Comparison of ENCODE assay signal across 9 cellular contexts in genomic region chr2:134515137-134515536, GRCh38.
"Had no signal": no experiment of that assay in that cellular context is flagged by ENCODE, and none has a peak within 500 bp of the region (broad histone marks: within the 10 kb centered on the region; RNA-seq: fewer than 3 reads in every experiment).

No MANE protein-coding gene starts in this region.

- H3K4me1 ChIP-seq: HAP-1 had no signal

- H3K9me3 ChIP-seq: HAP-1 had no signal

- H3K27ac Mint-ChIP-seq: GM23338, HFFc6 had no signal

- H3K4me3 Mint-ChIP-seq: GM23338, HFFc6 had no signal

- H2AFZ ChIP-seq: GM23338 had no signal

- H3K9me3 Mint-ChIP-seq: GM23338, HFFc6 had no signal

- H3K36me3 ChIP-seq: HAP-1 had no signal

- H3K4me2 ChIP-seq: GM23338 had no signal

- ATAC-seq: GM23338, HCT116 had no signal

- DNase-seq: H7, HFFc6, IMR-90, KBM-7 had no signal

- FAIRE-seq: HTR-8/SVneo had no signal

- H3K4me3 ChIP-seq: GM23338, HAP-1 had no signal

- H3K27ac ChIP-seq: HL-60 had no signal
